Comparison of ENCODE assay signal across 1 cellular context in genomic region chr6:157221049-157221816, GRCh38.
TF ChIP-seq lines count a peak whose summit lies in the region.

No MANE protein-coding gene starts in this region.

TF ChIP-seq in K562, 482 proteins besides CTCF, POLR2A, EP300 and RAD21 (continued from another document and continues in another):
- TF ChIP-seq, protein P1, sequence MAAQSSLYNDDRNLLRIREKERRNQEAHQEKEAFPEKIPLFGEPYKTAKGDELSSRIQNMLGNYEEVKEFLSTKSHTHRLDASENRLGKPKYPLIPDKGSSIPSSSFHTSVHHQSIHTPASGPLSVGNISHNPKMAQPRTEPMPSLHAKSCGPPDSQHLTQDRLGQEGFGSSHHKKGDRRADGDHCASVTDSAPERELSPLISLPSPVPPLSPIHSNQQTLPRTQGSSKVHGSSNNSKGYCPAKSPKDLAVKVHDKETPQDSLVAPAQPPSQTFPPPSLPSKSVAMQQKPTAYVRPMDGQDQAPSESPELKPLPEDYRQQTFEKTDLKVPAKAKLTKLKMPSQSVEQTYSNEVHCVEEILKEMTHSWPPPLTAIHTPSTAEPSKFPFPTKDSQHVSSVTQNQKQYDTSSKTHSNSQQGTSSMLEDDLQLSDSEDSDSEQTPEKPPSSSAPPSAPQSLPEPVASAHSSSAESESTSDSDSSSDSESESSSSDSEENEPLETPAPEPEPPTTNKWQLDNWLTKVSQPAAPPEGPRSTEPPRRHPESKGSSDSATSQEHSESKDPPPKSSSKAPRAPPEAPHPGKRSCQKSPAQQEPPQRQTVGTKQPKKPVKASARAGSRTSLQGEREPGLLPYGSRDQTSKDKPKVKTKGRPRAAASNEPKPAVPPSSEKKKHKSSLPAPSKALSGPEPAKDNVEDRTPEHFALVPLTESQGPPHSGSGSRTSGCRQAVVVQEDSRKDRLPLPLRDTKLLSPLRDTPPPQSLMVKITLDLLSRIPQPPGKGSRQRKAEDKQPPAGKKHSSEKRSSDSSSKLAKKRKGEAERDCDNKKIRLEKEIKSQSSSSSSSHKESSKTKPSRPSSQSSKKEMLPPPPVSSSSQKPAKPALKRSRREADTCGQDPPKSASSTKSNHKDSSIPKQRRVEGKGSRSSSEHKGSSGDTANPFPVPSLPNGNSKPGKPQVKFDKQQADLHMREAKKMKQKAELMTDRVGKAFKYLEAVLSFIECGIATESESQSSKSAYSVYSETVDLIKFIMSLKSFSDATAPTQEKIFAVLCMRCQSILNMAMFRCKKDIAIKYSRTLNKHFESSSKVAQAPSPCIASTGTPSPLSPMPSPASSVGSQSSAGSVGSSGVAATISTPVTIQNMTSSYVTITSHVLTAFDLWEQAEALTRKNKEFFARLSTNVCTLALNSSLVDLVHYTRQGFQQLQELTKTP (IDR thresholded peaks at IDR 0.05; ENCODE audit: low read depth in 1 of 2, partially characterized antibody in 2 of 2), result peak in 1 of 2 experiments; percentile 76
- no peak for TF ChIP-seq ZNF57 (CRISPR knock-in tag; IDR thresholded peaks at IDR 0.05)
- no peak for TF ChIP-seq CHD1 (IDR thresholded peaks at IDR 0.05; ENCODE audit: low read length)
- TF ChIP-seq, protein P2, sequence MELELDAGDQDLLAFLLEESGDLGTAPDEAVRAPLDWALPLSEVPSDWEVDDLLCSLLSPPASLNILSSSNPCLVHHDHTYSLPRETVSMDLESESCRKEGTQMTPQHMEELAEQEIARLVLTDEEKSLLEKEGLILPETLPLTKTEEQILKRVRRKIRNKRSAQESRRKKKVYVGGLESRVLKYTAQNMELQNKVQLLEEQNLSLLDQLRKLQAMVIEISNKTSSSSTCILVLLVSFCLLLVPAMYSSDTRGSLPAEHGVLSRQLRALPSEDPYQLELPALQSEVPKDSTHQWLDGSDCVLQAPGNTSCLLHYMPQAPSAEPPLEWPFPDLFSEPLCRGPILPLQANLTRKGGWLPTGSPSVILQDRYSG (tag; conservative IDR thresholded peaks at IDR 0.05; ENCODE audit: low read depth), result no peak
- TF ChIP-seq MCM7 (IDR thresholded peaks at IDR 0.05), result no peak
- TF ChIP-seq, protein P3, sequence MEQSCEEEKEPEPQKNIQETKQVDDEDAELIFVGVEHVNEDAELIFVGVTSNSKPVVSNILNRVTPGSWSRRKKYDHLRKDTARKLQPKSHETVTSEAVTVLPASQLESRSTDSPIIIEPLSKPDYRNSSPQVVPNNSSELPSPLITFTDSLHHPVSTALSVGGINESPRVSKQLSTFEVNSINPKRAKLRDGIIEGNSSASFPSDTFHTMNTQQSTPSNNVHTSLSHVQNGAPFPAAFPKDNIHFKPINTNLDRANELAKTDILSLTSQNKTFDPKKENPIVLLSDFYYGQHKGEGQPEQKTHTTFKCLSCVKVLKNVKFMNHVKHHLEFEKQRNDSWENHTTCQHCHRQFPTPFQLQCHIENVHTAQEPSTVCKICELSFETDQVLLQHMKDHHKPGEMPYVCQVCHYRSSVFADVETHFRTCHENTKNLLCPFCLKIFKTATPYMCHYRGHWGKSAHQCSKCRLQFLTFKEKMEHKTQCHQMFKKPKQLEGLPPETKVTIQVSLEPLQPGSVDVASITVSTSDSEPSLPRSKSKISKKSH (CRISPR knock-in tag; IDR thresholded peaks at IDR 0.05), result no peak
- no peak; the same call in 1 of the 2 replicates for TF ChIP-seq ESRRA (IDR thresholded peaks at IDR 0.05; ENCODE audit: borderline replicate concordance, low read depth)
- TF ChIP-seq HINFP (tag; conservative IDR thresholded peaks at IDR 0.05; ENCODE audit: low read depth), result no peak
- no peak for TF ChIP-seq IFI16 (CRISPR knock-in tag; IDR thresholded peaks at IDR 0.05)
- peak; percentile 98 for TF ChIP-seq NCOA6 (IDR thresholded peaks at IDR 0.05)
- 0 out of 2 replicates have a peak, but pooled peaks have one; percentile 32 for TF ChIP-seq NR4A1 (CRISPR knock-in tag; IDR thresholded peaks at IDR 0.05)
- TF ChIP-seq NR4A1 (tag; IDR thresholded peaks at IDR 0.05), result no peak
- no peak for TF ChIP-seq ZNF12 (CRISPR knock-in tag; IDR thresholded peaks at IDR 0.05)
- TF ChIP-seq, protein P4, sequence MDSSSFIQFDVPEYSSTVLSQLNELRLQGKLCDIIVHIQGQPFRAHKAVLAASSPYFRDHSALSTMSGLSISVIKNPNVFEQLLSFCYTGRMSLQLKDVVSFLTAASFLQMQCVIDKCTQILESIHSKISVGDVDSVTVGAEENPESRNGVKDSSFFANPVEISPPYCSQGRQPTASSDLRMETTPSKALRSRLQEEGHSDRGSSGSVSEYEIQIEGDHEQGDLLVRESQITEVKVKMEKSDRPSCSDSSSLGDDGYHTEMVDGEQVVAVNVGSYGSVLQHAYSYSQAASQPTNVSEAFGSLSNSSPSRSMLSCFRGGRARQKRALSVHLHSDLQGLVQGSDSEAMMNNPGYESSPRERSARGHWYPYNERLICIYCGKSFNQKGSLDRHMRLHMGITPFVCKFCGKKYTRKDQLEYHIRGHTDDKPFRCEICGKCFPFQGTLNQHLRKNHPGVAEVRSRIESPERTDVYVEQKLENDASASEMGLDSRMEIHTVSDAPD (CRISPR knock-in tag; IDR thresholded peaks at IDR 0.05), result no peak
- peak; percentile 21; the same call in 1 of the 2 replicates for TF ChIP-seq NCOR1 (IDR thresholded peaks at IDR 0.05)
- peak; percentile 98 for TF ChIP-seq ARID2 (IDR thresholded peaks at IDR 0.05)
- TF ChIP-seq ZNF717 (CRISPR knock-in tag; IDR thresholded peaks at IDR 0.05), result no peak
- TF ChIP-seq ZNF217 (CRISPR knock-in tag; IDR thresholded peaks at IDR 0.05), result no peak
- no peak for TF ChIP-seq ZNF445 (CRISPR knock-in tag; IDR thresholded peaks at IDR 0.05; ENCODE audit: low read depth)
- TF ChIP-seq TBL1XR1 (IDR thresholded peaks at IDR 0.05; ENCODE audit: low read length in 2 of 2), result peak in 1 of 2 experiments; percentile 80; a peak in 2 of 4 replicates
- TF ChIP-seq NEUROD1 (IDR thresholded peaks at IDR 0.05; ENCODE audit: borderline replicate concordance, low read depth, low read length, partially characterized antibody), result no peak
- TF ChIP-seq, protein P5, sequence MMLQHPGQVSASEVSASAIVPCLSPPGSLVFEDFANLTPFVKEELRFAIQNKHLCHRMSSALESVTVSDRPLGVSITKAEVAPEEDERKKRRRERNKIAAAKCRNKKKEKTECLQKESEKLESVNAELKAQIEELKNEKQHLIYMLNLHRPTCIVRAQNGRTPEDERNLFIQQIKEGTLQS (IDR thresholded peaks at IDR 0.05), result no peak
- TF ChIP-seq, protein P5 (CRISPR knock-in tag; conservative IDR thresholded peaks at IDR 0.05), result peak; percentile 86
- TF ChIP-seq VEZF1 (CRISPR knock-in tag; IDR thresholded peaks at IDR 0.05), result no peak; the same call in 1 of the 2 replicates
- TF ChIP-seq ZC3H8 (IDR thresholded peaks at IDR 0.05), result no peak
- peak; percentile 50 to 78; a peak in 2 of 4 replicates for TF ChIP-seq FOXK2 (conservative IDR thresholded peaks at IDR 0.05 in 1 of 2, IDR thresholded peaks at IDR 0.05 in 1 of 2; ENCODE audit: low read depth in 2 of 2)
- TF ChIP-seq, protein P6, sequence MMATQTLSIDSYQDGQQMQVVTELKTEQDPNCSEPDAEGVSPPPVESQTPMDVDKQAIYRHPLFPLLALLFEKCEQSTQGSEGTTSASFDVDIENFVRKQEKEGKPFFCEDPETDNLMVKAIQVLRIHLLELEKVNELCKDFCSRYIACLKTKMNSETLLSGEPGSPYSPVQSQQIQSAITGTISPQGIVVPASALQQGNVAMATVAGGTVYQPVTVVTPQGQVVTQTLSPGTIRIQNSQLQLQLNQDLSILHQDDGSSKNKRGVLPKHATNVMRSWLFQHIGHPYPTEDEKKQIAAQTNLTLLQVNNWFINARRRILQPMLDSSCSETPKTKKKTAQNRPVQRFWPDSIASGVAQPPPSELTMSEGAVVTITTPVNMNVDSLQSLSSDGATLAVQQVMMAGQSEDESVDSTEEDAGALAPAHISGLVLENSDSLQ (IDR thresholded peaks at IDR 0.05), result no peak
- TF ChIP-seq HSF4 (CRISPR knock-in tag; IDR thresholded peaks at IDR 0.05; ENCODE audit: borderline replicate concordance), result no peak
- TF ChIP-seq ZNF24 (IDR thresholded peaks at IDR 0.05), result no peak
- no peak for TF ChIP-seq MEF2A (IDR thresholded peaks at IDR 0.05; ENCODE audit: control insufficient read depth, low read depth, low read length)
- peak; percentile 90 for TF ChIP-seq CBFB (CRISPR knock-in tag; IDR thresholded peaks at IDR 0.05)
- no peak for TF ChIP-seq MYBL2 (IDR thresholded peaks at IDR 0.05; ENCODE audit: low read depth)
- TF ChIP-seq MYBL2 (CRISPR knock-in tag; IDR thresholded peaks at IDR 0.05; ENCODE audit: borderline replicate concordance), result no peak
- peak; percentile 66 for TF ChIP-seq KDM5B (IDR thresholded peaks at IDR 0.05; ENCODE audit: insufficient replicate concordance, low read depth, low read length)
- TF ChIP-seq CC2D1A (IDR thresholded peaks at IDR 0.05), result 0 out of 2 replicates have a peak, but pooled peaks have one; percentile 20
- TF ChIP-seq CAMTA2 (CRISPR knock-in tag; conservative IDR thresholded peaks at IDR 0.05), result no peak
- TF ChIP-seq RBFOX2 (IDR thresholded peaks at IDR 0.05; ENCODE audit: low read depth, low read length), result peak; percentile 87
- no peak for TF ChIP-seq PCBP2 (IDR thresholded peaks at IDR 0.05; ENCODE audit: low read depth, low read length, poor library complexity, severe bottlenecking)
- no peak for TF ChIP-seq NELFE (IDR thresholded peaks at IDR 0.05; ENCODE audit: insufficient read depth, insufficient read length)
- peak; percentile 74; the same call in 1 of the 2 replicates for TF ChIP-seq SREBF2 (CRISPR knock-in tag; IDR thresholded peaks at IDR 0.05)
- TF ChIP-seq ZC3H4 (CRISPR knock-in tag; IDR thresholded peaks at IDR 0.05; ENCODE audit: borderline replicate concordance), result no peak
- no peak for TF ChIP-seq SRSF1 (IDR thresholded peaks at IDR 0.05; ENCODE audit: low read depth, low read length)
- TF ChIP-seq HNRNPLL (IDR thresholded peaks at IDR 0.05; ENCODE audit: low read depth, low read length, poor library complexity, severe bottlenecking), result peak; percentile 53
- no peak for TF ChIP-seq SMARCC2 (IDR thresholded peaks at IDR 0.05; ENCODE audit: low read depth)
- TF ChIP-seq, protein P7, sequence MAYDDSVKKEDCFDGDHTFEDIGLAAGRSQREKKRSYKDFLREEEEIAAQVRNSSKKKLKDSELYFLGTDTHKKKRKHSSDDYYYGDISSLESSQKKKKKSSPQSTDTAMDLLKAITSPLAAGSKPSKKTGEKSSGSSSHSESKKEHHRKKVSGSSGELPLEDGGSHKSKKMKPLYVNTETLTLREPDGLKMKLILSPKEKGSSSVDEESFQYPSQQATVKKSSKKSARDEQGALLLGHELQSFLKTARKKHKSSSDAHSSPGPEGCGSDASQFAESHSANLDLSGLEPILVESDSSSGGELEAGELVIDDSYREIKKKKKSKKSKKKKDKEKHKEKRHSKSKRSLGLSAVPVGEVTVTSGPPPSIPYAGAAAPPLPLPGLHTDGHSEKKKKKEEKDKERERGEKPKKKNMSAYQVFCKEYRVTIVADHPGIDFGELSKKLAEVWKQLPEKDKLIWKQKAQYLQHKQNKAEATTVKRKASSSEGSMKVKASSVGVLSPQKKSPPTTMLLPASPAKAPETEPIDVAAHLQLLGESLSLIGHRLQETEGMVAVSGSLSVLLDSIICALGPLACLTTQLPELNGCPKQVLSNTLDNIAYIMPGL (CRISPR knock-in tag; IDR thresholded peaks at IDR 0.05), result peak; percentile 87; the same call in 1 of the 2 replicates
- peak; percentile 42 for TF ChIP-seq PHF20 (IDR thresholded peaks at IDR 0.05; ENCODE audit: partially characterized antibody)
- no peak for TF ChIP-seq SAFB2 (IDR thresholded peaks at IDR 0.05; ENCODE audit: borderline replicate concordance, low read depth, low read length, severe bottlenecking)
- TF ChIP-seq MYC (IDR thresholded peaks at IDR 0.05; ENCODE audit: low read depth, low read length), result peak; percentile 72
- TF ChIP-seq MYC (CRISPR knock-in tag; IDR thresholded peaks at IDR 0.05; ENCODE audit: borderline replicate concordance, low read depth), result peak; percentile 25; the same call in 1 of the 2 replicates
- no peak for TF ChIP-seq HDAC8 (tag; IDR thresholded peaks at IDR 0.05)
- no peak for TF ChIP-seq ZNF551 (CRISPR knock-in tag; IDR thresholded peaks at IDR 0.05)
- 0 out of 2 replicates have a peak, but pooled peaks have one; percentile 18 for TF ChIP-seq LEF1 (IDR thresholded peaks at IDR 0.05)
- peak in 2 of 3 experiments; percentile 31 to 59 for TF ChIP-seq YY1 (IDR thresholded peaks at IDR 0.05; ENCODE audit: borderline replicate concordance in 1 of 3, control insufficient read depth in 1 of 3, extremely low read depth in 1 of 3, insufficient read depth in 3 of 3, insufficient read length in 1 of 3, insufficient replicate concordance in 2 of 3, low read depth in 1 of 3, low read length in 2 of 3)
- TF ChIP-seq, protein P8, sequence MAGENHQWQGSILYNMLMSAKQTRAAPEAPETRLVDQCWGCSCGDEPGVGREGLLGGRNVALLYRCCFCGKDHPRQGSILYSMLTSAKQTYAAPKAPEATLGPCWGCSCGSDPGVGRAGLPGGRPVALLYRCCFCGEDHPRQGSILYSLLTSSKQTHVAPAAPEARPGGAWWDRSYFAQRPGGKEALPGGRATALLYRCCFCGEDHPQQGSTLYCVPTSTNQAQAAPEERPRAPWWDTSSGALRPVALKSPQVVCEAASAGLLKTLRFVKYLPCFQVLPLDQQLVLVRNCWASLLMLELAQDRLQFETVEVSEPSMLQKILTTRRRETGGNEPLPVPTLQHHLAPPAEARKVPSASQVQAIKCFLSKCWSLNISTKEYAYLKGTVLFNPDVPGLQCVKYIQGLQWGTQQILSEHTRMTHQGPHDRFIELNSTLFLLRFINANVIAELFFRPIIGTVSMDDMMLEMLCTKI (IDR thresholded peaks at IDR 0.05; ENCODE audit: partially characterized antibody), result no peak
- no peak for TF ChIP-seq MTF1 (CRISPR knock-in tag; IDR thresholded peaks at IDR 0.05; ENCODE audit: borderline replicate concordance)
- TF ChIP-seq NBN (IDR thresholded peaks at IDR 0.05; ENCODE audit: low read depth), result peak; percentile 73
